22 cellular contexts compared by ENCODE assay signal in the genomic region with DNA sequence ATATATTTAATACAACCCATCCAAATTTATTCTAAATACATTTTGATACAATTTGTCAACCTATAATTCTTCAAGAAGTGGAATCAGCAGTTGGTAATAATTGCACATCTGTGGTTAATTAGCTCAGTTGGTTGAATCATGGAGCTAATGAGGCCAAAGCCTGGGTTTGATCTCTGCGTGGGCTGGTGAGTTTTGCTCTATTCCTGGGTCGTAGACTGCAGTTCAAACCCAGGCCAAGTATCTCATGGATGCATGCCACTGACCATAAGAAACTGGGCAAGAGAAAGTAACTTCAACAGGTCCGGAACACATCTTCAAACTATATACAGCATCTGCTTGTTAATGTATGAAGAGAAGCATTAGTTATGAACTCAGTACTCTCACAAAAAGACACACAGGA.
DNase-seq lines count a peak whose midpoint lies in the region; TF ChIP-seq lines count a peak whose summit lies in the region.
"Had no signal": no experiment of that assay in that cellular context is flagged by ENCODE, and none has a peak within 500 bp of the region (broad histone marks: within the 10 kb centered on the region; RNA-seq: fewer than 3 reads in every experiment).

No MANE protein-coding gene starts in this region.

- 54% methylated on average over 3 of the region's 3 CpGs for WGBS in SK-N-SH (ENCODE audit: low lambda C conversion rate)
- no CpG with 5 or more reads among the region's 3 CpGs for WGBS in trophoblast cell (ENCODE audit: extremely low coverage, insufficient coverage, insufficient read length)

- H3K9me3 ChIP-seq in SK-N-SH (no peaks in the 10 kb centered on the region), trophoblast cell (ENCODE audit: insufficient read depth, low read depth, low read length) (no peaks in the 10 kb centered on the region)
- H3K9me3 ChIP-seq: adrenal gland, BE2C, gastroesophageal sphincter, thyroid gland had no signal

- H3K14ac ChIP-seq in trophoblast cell (ENCODE audit: low read length), result no peak overlapping the region

- H3K4me1 ChIP-seq in SK-N-SH (ENCODE audit: control insufficient read depth in 1 of 2, insufficient read depth in 2 of 2, low read depth in 1 of 2, low read length in 1 of 2), result peaks cover 0 to 2% of the 10 kb centered on the region in 2 experiments; a peak in 1 of 4 replicates
- no peaks in the 10 kb centered on the region for H3K4me1 ChIP-seq in trophoblast cell (ENCODE audit: control insufficient read depth in 1 of 2, insufficient read depth in 2 of 2, low read length in 2 of 2)
- H3K4me1 ChIP-seq: BE2C, neural progenitor cell, thyroid gland had no signal

- POLR2A ChIA-PET in SK-N-SH (lab: Yijun Ruan, JAX), result no interaction called here

- H3F3A ChIP-seq in SK-N-SH (replicated peaks; ENCODE audit: insufficient read depth), result no peaks in the 10 kb centered on the region

- H3K4me3 ChIP-seq in SK-N-SH (ENCODE audit: low read depth in 2 of 2, low read length in 1 of 2), result no peak overlapping the region
- no peak overlapping the region for H3K4me3 ChIP-seq in fibroblast of mammary gland (ENCODE audit: control insufficient read depth, low read depth, low read length)
- H3K4me3 ChIP-seq in skeletal muscle cell (ENCODE audit: low read depth, low read length), result no peak overlapping the region
- H3K4me3 ChIP-seq in trophoblast cell (ENCODE audit: low read depth, low read length), result no peak overlapping the region
- H3K4me3 ChIP-seq: adrenal gland, gastroesophageal sphincter, neural progenitor cell, thyroid gland had no signal

- H3K27me3 ChIP-seq in SK-N-SH (ENCODE audit: insufficient read depth) (no peaks in the 10 kb centered on the region), trophoblast cell (ENCODE audit: insufficient read depth, low read length) (no peaks in the 10 kb centered on the region)
- H3K27me3 ChIP-seq: adrenal gland, BE2C, gastroesophageal sphincter, neural progenitor cell, thyroid gland had no signal

- H2AK5ac ChIP-seq in trophoblast cell (ENCODE audit: low read length), result no peak overlapping the region

- H3K27ac ChIP-seq in SK-N-SH (ENCODE audit: low read depth in 2 of 2, low read length in 1 of 2) (no peak overlapping the region), trophoblast cell (ENCODE audit: low read depth, low read length) (no peak overlapping the region)
- H3K27ac ChIP-seq: adrenal gland, neural progenitor cell, thyroid gland had no signal

- H3K79me2 ChIP-seq in SK-N-SH (ENCODE audit: insufficient read depth) (no peaks in the 10 kb centered on the region), trophoblast cell (ENCODE audit: control insufficient read depth, insufficient read depth, low read length, poor library complexity) (no peaks in the 10 kb centered on the region)

- no peak overlapping the region for H3K18ac ChIP-seq in trophoblast cell (ENCODE audit: low read length)

- H2AFZ ChIP-seq in SK-N-SH (ENCODE audit: low read depth) (0 out of 2 replicates have a peak overlapping the region, but pooled peaks have one; percentile 37), trophoblast cell (ENCODE audit: insufficient read depth, low read length, poor library complexity) (no peak overlapping the region)
- H2AFZ ChIP-seq: neural progenitor cell had no signal

- no peak overlapping the region for H3K23ac ChIP-seq in trophoblast cell (ENCODE audit: low read length)

- no peaks in the 10 kb centered on the region for H4K20me1 ChIP-seq in SK-N-SH (ENCODE audit: insufficient read depth)

- H4K12ac ChIP-seq in trophoblast cell (ENCODE audit: low read depth, low read length), result no peak overlapping the region

- no peak overlapping the region for H4K8ac ChIP-seq in trophoblast cell (ENCODE audit: low read depth, low read length)

- CTCF ChIA-PET in SK-N-SH (lab: Yijun Ruan, JAX), result no interaction called here

- no peak for TF ChIP-seq EP300 in SK-N-SH (IDR thresholded peaks at IDR 0.05; ENCODE audit: borderline replicate concordance in 1 of 2, low read depth in 1 of 2, low read length in 1 of 2)

- no peak for TF ChIP-seq RAD21 in SK-N-SH (IDR thresholded peaks at IDR 0.05; ENCODE audit: low read length)

- H3K4ac ChIP-seq in trophoblast cell (ENCODE audit: low read depth, low read length), result no peak overlapping the region

- TF ChIP-seq CTCF in SK-N-SH (IDR thresholded peaks at IDR 0.05) (no peak), fibroblast of mammary gland (conservative IDR thresholded peaks at IDR 0.05; ENCODE audit: control insufficient read depth, insufficient read depth, low read depth, low read length) (no peak)

- H2BK5ac ChIP-seq in trophoblast cell (ENCODE audit: low read depth, low read length, poor library complexity), result no peak overlapping the region

- no peaks in the 10 kb centered on the region for H3K9me2 ChIP-seq in SK-N-SH

- H3K4me2 ChIP-seq in SK-N-SH (no peak overlapping the region), trophoblast cell (ENCODE audit: low read length) (no peak overlapping the region)
- H3K4me2 ChIP-seq: neural progenitor cell had no signal

- H3K9ac ChIP-seq in SK-N-SH, result no peak overlapping the region
- no peak overlapping the region for H3K9ac ChIP-seq in trophoblast cell (ENCODE audit: low read length)
- H3K9ac ChIP-seq: neural progenitor cell had no signal

- no peaks in the 10 kb centered on the region for H3K79me1 ChIP-seq in trophoblast cell (ENCODE audit: low read length)

- H3K36me3 ChIP-seq in SK-N-SH (replicated peaks in 1 of 2; ENCODE audit: control insufficient read depth in 1 of 2, insufficient read depth in 2 of 2, low read length in 1 of 2) (no peaks in the 10 kb centered on the region), trophoblast cell (ENCODE audit: control insufficient read depth in 1 of 2, insufficient read depth in 2 of 2, low read length in 2 of 2) (no peaks in the 10 kb centered on the region)
- H3K36me3 ChIP-seq: adrenal gland, BE2C, gastroesophageal sphincter, neural progenitor cell, thyroid gland had no signal

- no peak overlapping the region for H2BK12ac ChIP-seq in trophoblast cell (ENCODE audit: low read length)

- no peak overlapping the region for H2BK120ac ChIP-seq in trophoblast cell (ENCODE audit: insufficient read depth, low read length, poor library complexity)

- DNase-seq in GM03348 (ENCODE audit: low spot score) (peak; percentile 50), SK-N-SH (no peak), fibroblast of mammary gland (ENCODE audit: low read depth) (peak; percentile 96), skeletal muscle cell (ENCODE audit: low read depth) (peak; percentile 22), T-helper 2 cell (no peak), trophoblast cell (no peak), NCI-H2107 treated with DMSO at 0.1 percent for 48 hours (lab: John Stamatoyannopoulos, UW; ENCODE audit: unreplicated experiment) (no peak)
- DNase-seq: activated CD8-positive, alpha-beta T cell treated with anti-CD3 and anti-CD28 coated beads for 36 hours; activated T-cell treated with anti-CD3 and anti-CD28 coated beads, Interleukin-2, amount 50 U/mL, for 24 hours; adrenal gland; BE2C; caudate nucleus; COR-L47; DMS79 treated with DMSO at 0.1 percent for 48 hours; islet precursor cell; NCI-H524 treated with DMSO at 0.1 percent for 48 hours; RPMI8226; stimulated activated CD4-positive, alpha-beta T cell treated with anti-CD3 and anti-CD28 coated beads, Interleukin-2, amount 100 ng/mL, for 48 hours; stimulated activated naive CD4-positive, alpha-beta T cell; thyroid gland had no signal

- H4K91ac ChIP-seq in trophoblast cell (ENCODE audit: low read depth, low read length), result no peak overlapping the region

TF ChIP-seq in SK-N-SH, 30 proteins besides CTCF, POLR2A, EP300 and RAD21:
- TF ChIP-seq ELF1 (IDR thresholded peaks at IDR 0.05) (no peak), TAF1 (IDR thresholded peaks at IDR 0.05; ENCODE audit: borderline replicate concordance, low read depth, low read length) (no peak), FOXJ3 (CRISPR knock-in tag; IDR thresholded peaks at IDR 0.05) (no peak)
- TF ChIP-seq, protein P1, sequence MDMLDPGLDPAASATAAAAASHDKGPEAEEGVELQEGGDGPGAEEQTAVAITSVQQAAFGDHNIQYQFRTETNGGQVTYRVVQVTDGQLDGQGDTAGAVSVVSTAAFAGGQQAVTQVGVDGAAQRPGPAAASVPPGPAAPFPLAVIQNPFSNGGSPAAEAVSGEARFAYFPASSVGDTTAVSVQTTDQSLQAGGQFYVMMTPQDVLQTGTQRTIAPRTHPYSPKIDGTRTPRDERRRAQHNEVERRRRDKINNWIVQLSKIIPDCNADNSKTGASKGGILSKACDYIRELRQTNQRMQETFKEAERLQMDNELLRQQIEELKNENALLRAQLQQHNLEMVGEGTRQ (IDR thresholded peaks at IDR 0.05; ENCODE audit: borderline replicate concordance, low read depth, low read length), result no peak
- TF ChIP-seq, protein P2, sequence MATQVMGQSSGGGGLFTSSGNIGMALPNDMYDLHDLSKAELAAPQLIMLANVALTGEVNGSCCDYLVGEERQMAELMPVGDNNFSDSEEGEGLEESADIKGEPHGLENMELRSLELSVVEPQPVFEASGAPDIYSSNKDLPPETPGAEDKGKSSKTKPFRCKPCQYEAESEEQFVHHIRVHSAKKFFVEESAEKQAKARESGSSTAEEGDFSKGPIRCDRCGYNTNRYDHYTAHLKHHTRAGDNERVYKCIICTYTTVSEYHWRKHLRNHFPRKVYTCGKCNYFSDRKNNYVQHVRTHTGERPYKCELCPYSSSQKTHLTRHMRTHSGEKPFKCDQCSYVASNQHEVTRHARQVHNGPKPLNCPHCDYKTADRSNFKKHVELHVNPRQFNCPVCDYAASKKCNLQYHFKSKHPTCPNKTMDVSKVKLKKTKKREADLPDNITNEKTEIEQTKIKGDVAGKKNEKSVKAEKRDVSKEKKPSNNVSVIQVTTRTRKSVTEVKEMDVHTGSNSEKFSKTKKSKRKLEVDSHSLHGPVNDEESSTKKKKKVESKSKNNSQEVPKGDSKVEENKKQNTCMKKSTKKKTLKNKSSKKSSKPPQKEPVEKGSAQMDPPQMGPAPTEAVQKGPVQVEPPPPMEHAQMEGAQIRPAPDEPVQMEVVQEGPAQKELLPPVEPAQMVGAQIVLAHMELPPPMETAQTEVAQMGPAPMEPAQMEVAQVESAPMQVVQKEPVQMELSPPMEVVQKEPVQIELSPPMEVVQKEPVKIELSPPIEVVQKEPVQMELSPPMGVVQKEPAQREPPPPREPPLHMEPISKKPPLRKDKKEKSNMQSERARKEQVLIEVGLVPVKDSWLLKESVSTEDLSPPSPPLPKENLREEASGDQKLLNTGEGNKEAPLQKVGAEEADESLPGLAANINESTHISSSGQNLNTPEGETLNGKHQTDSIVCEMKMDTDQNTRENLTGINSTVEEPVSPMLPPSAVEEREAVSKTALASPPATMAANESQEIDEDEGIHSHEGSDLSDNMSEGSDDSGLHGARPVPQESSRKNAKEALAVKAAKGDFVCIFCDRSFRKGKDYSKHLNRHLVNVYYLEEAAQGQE (IDR thresholded peaks at IDR 0.05; ENCODE audit: low read depth, low read length), result no peak
- TF ChIP-seq, protein P3, sequence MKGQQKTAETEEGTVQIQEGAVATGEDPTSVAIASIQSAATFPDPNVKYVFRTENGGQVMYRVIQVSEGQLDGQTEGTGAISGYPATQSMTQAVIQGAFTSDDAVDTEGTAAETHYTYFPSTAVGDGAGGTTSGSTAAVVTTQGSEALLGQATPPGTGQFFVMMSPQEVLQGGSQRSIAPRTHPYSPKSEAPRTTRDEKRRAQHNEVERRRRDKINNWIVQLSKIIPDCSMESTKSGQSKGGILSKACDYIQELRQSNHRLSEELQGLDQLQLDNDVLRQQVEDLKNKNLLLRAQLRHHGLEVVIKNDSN (IDR thresholded peaks at IDR 0.05; ENCODE audit: borderline replicate concordance, low read depth), result no peak

Comparison
In these comparisons a context has a peak if more than half of its experiments do, and no peak if none do; other contexts are left out.
1. DNase-seq: peak in GM03348 (single experiment), fibroblast of mammary gland (single experiment) and skeletal muscle cell (single experiment); none in SK-N-SH (single experiment), T-helper 2 cell (0 of 5), trophoblast cell (0 of 2) and NCI-H2107 treated with DMSO at 0.1 percent for 48 hours (single experiment).